1 cellular context compared by ENCODE assay signal in the genomic region with DNA sequence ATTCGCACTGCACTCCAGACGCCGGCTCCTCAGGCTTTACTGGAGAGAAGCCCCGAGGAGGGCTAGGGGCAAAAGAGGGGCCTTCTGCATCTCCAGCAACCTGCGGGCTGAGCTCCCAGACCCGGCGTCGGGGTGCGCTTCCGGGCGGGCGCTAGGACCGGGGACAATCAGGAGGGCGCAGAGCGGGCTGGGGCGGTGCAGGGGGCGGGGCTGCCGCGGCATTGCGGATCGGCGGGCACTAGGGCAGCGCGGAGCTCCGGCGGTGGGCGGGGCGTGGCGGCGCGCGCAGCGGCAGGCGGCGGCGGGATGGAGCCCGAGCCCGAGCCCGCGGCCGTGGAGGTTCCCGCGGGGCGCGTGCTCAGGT.
TF ChIP-seq lines count a peak whose summit lies in the region.

A gene (plus strand): TSS at position 274 of the 364 bp plus-strand sequence. CDS start 33 bp downstream, at position 307.

TF ChIP-seq in HepG2, 621 proteins besides CTCF, POLR2A, EP300 and RAD21 (continued from another document and continues in another):
- TF ChIP-seq, protein P1, sequence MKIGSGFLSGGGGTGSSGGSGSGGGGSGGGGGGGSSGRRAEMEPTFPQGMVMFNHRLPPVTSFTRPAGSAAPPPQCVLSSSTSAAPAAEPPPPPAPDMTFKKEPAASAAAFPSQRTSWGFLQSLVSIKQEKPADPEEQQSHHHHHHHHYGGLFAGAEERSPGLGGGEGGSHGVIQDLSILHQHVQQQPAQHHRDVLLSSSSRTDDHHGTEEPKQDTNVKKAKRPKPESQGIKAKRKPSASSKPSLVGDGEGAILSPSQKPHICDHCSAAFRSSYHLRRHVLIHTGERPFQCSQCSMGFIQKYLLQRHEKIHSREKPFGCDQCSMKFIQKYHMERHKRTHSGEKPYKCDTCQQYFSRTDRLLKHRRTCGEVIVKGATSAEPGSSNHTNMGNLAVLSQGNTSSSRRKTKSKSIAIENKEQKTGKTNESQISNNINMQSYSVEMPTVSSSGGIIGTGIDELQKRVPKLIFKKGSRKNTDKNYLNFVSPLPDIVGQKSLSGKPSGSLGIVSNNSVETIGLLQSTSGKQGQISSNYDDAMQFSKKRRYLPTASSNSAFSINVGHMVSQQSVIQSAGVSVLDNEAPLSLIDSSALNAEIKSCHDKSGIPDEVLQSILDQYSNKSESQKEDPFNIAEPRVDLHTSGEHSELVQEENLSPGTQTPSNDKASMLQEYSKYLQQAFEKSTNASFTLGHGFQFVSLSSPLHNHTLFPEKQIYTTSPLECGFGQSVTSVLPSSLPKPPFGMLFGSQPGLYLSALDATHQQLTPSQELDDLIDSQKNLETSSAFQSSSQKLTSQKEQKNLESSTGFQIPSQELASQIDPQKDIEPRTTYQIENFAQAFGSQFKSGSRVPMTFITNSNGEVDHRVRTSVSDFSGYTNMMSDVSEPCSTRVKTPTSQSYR (CRISPR knock-in tag; IDR thresholded peaks at IDR 0.05; ENCODE audit: borderline replicate concordance) = peak; percentile 56; the same call in 1 of the 2 replicates
- TF ChIP-seq HOXA9 (CRISPR knock-in tag; IDR thresholded peaks at IDR 0.05; ENCODE audit: borderline replicate concordance) (peak; percentile 51; the same call in 1 of the 2 replicates), CBX2 (IDR thresholded peaks at IDR 0.05; ENCODE audit: low read depth, low read length) (no peak), CBX2 (CRISPR knock-in tag; IDR thresholded peaks at IDR 0.05; ENCODE audit: low read depth) (no peak), ZNF75D (CRISPR knock-in tag; IDR thresholded peaks at IDR 0.05; ENCODE audit: borderline replicate concordance) (0 out of 2 replicates have a peak, but pooled peaks have one; percentile 4), ZNF543 (CRISPR knock-in tag; IDR thresholded peaks at IDR 0.05) (no peak; the same call in 1 of the 2 replicates), ZNF572 (CRISPR knock-in tag; IDR thresholded peaks at IDR 0.05) (0 out of 2 replicates have a peak, but pooled peaks have one; percentile 1), KLF9 (CRISPR knock-in tag; IDR thresholded peaks at IDR 0.05; ENCODE audit: low read depth) (no peak), ZNF564 (CRISPR knock-in tag; IDR thresholded peaks at IDR 0.05) (0 out of 2 replicates have a peak, but pooled peaks have one; percentile 24), ZEB1 (IDR thresholded peaks at IDR 0.05; ENCODE audit: insufficient replicate concordance, low read depth) (peak; percentile 81), ZNF510 (CRISPR knock-in tag; IDR thresholded peaks at IDR 0.05; ENCODE audit: low read depth) (no peak; the same call in 1 of the 2 replicates), MXI1 (IDR thresholded peaks at IDR 0.05; ENCODE audit: borderline replicate concordance, low read depth, low read length) (peak; percentile 29; the same call in 1 of the 3 replicates), ZNF780A (CRISPR knock-in tag; IDR thresholded peaks at IDR 0.05) (peak; percentile 40), ZNF776 (CRISPR knock-in tag; IDR thresholded peaks at IDR 0.05) (0 out of 2 replicates have a peak, but pooled peaks have one; percentile 14), ZNF616 (CRISPR knock-in tag; IDR thresholded peaks at IDR 0.05; ENCODE audit: low read depth) (no peak; the same call in 1 of the 2 replicates), ZNF749 (CRISPR knock-in tag; IDR thresholded peaks at IDR 0.05; ENCODE audit: borderline replicate concordance) (peak; percentile 4; the same call in 1 of the 2 replicates), ZNF761 (CRISPR knock-in tag; conservative IDR thresholded peaks at IDR 0.05) (0 out of 2 replicates have a peak, but pooled peaks have one; percentile 71), ONECUT2 (CRISPR knock-in tag; IDR thresholded peaks at IDR 0.05) (no peak), MEIS2 (CRISPR knock-in tag; IDR thresholded peaks at IDR 0.05) (peak; percentile 75), SPEN (CRISPR knock-in tag; IDR thresholded peaks at IDR 0.05; ENCODE audit: low read depth) (0 out of 2 replicates have a peak, but pooled peaks have one; percentile 3), NR2F6 (IDR thresholded peaks at IDR 0.05) (0 out of 2 replicates have a peak, but pooled peaks have one; percentile 5), NR2F6 (CRISPR knock-in tag; IDR thresholded peaks at IDR 0.05) (no peak; the same call in 1 of the 2 replicates), KDM4B (CRISPR knock-in tag; IDR thresholded peaks at IDR 0.05) (0 out of 2 replicates have a peak, but pooled peaks have one; percentile 27), ZNF383 (CRISPR knock-in tag; IDR thresholded peaks at IDR 0.05; ENCODE audit: borderline replicate concordance) (0 out of 2 replicates have a peak, but pooled peaks have one; percentile 22), KDM5B (CRISPR knock-in tag; IDR thresholded peaks at IDR 0.05; ENCODE audit: borderline replicate concordance) (no peak), ZNF20 (CRISPR knock-in tag; IDR thresholded peaks at IDR 0.05) (0 out of 2 replicates have a peak, but pooled peaks have one; percentile 80)
- TF ChIP-seq, protein P2, sequence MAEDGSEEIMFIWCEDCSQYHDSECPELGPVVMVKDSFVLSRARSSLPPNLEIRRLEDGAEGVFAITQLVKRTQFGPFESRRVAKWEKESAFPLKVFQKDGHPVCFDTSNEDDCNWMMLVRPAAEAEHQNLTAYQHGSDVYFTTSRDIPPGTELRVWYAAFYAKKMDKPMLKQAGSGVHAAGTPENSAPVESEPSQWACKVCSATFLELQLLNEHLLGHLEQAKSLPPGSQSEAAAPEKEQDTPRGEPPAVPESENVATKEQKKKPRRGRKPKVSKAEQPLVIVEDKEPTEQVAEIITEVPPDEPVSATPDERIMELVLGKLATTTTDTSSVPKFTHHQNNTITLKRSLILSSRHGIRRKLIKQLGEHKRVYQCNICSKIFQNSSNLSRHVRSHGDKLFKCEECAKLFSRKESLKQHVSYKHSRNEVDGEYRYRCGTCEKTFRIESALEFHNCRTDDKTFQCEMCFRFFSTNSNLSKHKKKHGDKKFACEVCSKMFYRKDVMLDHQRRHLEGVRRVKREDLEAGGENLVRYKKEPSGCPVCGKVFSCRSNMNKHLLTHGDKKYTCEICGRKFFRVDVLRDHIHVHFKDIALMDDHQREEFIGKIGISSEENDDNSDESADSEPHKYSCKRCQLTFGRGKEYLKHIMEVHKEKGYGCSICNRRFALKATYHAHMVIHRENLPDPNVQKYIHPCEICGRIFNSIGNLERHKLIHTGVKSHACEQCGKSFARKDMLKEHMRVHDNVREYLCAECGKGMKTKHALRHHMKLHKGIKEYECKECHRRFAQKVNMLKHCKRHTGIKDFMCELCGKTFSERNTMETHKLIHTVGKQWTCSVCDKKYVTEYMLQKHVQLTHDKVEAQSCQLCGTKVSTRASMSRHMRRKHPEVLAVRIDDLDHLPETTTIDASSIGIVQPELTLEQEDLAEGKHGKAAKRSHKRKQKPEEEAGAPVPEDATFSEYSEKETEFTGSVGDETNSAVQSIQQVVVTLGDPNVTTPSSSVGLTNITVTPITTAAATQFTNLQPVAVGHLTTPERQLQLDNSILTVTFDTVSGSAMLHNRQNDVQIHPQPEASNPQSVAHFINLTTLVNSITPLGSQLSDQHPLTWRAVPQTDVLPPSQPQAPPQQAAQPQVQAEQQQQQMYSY (CRISPR knock-in tag; IDR thresholded peaks at IDR 0.05) = no peak
- TF ChIP-seq, protein P3, sequence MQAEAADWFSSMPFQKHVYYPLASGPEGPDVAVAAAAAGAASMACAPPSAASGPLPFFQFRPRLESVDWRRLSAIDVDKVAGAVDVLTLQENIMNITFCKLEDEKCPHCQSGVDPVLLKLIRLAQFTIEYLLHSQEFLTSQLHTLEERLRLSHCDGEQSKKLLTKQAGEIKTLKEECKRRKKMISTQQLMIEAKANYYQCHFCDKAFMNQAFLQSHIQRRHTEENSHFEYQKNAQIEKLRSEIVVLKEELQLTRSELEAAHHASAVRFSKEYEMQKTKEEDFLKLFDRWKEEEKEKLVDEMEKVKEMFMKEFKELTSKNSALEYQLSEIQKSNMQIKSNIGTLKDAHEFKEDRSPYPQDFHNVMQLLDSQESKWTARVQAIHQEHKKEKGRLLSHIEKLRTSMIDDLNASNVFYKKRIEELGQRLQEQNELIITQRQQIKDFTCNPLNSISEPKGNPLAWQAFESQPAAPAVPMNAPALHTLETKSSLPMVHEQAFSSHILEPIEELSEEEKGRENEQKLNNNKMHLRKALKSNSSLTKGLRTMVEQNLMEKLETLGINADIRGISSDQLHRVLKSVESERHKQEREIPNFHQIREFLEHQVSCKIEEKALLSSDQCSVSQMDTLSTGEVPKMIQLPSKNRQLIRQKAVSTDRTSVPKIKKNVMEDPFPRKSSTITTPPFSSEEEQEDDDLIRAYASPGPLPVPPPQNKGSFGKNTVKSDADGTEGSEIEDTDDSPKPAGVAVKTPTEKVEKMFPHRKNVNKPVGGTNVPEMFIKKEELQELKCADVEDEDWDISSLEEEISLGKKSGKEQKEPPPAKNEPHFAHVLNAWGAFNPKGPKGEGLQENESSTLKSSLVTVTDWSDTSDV (CRISPR knock-in tag; IDR thresholded peaks at IDR 0.05) = peak; percentile 71; the same call in 1 of the 2 replicates
- TF ChIP-seq, protein P4, sequence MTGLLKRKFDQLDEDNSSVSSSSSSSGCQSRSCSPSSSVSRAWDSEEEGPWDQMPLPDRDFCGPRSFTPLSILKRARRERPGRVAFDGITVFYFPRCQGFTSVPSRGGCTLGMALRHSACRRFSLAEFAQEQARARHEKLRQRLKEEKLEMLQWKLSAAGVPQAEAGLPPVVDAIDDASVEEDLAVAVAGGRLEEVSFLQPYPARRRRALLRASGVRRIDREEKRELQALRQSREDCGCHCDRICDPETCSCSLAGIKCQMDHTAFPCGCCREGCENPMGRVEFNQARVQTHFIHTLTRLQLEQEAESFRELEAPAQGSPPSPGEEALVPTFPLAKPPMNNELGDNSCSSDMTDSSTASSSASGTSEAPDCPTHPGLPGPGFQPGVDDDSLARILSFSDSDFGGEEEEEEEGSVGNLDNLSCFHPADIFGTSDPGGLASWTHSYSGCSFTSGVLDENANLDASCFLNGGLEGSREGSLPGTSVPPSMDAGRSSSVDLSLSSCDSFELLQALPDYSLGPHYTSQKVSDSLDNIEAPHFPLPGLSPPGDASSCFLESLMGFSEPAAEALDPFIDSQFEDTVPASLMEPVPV (CRISPR knock-in tag; IDR thresholded peaks at IDR 0.05) = peak; percentile 18; the same call in 1 of the 2 replicates
- TF ChIP-seq, protein P5, sequence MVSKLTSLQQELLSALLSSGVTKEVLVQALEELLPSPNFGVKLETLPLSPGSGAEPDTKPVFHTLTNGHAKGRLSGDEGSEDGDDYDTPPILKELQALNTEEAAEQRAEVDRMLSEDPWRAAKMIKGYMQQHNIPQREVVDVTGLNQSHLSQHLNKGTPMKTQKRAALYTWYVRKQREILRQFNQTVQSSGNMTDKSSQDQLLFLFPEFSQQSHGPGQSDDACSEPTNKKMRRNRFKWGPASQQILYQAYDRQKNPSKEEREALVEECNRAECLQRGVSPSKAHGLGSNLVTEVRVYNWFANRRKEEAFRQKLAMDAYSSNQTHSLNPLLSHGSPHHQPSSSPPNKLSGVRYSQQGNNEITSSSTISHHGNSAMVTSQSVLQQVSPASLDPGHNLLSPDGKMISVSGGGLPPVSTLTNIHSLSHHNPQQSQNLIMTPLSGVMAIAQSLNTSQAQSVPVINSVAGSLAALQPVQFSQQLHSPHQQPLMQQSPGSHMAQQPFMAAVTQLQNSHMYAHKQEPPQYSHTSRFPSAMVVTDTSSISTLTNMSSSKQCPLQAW (CRISPR knock-in tag; IDR thresholded peaks at IDR 0.05) = peak; percentile 66
- TF ChIP-seq, protein P6, sequence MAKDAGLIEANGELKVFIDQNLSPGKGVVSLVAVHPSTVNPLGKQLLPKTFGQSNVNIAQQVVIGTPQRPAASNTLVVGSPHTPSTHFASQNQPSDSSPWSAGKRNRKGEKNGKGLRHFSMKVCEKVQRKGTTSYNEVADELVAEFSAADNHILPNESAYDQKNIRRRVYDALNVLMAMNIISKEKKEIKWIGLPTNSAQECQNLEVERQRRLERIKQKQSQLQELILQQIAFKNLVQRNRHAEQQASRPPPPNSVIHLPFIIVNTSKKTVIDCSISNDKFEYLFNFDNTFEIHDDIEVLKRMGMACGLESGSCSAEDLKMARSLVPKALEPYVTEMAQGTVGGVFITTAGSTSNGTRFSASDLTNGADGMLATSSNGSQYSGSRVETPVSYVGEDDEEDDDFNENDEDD (CRISPR knock-in tag; IDR thresholded peaks at IDR 0.05; ENCODE audit: borderline replicate concordance) = peak; percentile 83
- TF ChIP-seq, protein P7, sequence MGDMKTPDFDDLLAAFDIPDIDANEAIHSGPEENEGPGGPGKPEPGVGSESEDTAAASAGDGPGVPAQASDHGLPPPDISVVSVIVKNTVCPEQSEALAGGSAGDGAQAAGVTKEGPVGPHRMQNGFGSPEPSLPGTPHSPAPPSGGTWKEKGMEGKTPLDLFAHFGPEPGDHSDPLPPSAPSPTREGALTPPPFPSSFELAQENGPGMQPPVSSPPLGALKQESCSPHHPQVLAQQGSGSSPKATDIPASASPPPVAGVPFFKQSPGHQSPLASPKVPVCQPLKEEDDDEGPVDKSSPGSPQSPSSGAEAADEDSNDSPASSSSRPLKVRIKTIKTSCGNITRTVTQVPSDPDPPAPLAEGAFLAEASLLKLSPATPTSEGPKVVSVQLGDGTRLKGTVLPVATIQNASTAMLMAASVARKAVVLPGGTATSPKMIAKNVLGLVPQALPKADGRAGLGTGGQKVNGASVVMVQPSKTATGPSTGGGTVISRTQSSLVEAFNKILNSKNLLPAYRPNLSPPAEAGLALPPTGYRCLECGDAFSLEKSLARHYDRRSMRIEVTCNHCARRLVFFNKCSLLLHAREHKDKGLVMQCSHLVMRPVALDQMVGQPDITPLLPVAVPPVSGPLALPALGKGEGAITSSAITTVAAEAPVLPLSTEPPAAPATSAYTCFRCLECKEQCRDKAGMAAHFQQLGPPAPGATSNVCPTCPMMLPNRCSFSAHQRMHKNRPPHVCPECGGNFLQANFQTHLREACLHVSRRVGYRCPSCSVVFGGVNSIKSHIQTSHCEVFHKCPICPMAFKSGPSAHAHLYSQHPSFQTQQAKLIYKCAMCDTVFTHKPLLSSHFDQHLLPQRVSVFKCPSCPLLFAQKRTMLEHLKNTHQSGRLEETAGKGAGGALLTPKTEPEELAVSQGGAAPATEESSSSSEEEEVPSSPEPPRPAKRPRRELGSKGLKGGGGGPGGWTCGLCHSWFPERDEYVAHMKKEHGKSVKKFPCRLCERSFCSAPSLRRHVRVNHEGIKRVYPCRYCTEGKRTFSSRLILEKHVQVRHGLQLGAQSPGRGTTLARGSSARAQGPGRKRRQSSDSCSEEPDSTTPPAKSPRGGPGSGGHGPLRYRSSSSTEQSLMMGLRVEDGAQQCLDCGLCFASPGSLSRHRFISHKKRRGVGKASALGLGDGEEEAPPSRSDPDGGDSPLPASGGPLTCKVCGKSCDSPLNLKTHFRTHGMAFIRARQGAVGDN (CRISPR knock-in tag; IDR thresholded peaks at IDR 0.05) = peak; percentile 20; the same call in 1 of the 2 replicates
- TF ChIP-seq, protein P8, sequence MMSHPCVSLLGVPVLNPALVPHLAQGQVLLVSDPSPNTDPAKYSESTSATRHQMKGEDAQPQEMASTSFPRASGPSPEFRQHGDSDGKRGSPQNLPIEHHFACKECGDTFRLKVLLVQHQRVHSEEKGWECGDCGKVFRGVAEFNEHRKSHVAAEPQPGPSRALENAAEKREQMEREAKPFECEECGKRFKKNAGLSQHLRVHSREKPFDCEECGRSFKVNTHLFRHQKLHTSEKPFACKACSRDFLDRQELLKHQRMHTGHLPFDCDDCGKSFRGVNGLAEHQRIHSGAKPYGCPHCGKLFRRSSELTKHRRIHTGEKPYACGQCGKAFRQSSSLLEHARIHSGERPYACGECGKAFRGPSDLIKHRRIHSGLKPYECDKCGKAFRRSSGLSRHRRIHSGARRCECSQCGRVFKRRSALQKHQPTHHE (CRISPR knock-in tag; IDR thresholded peaks at IDR 0.05; ENCODE audit: borderline replicate concordance) = peak; percentile 15
- TF ChIP-seq, protein P9, sequence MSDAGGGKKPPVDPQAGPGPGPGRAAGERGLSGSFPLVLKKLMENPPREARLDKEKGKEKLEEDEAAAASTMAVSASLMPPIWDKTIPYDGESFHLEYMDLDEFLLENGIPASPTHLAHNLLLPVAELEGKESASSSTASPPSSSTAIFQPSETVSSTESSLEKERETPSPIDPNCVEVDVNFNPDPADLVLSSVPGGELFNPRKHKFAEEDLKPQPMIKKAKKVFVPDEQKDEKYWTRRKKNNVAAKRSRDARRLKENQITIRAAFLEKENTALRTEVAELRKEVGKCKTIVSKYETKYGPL (CRISPR knock-in tag; IDR thresholded peaks at IDR 0.05) = 0 out of 2 replicates have a peak, but pooled peaks have one; percentile 7
